ENCODE assay signal across 10 cellular contexts in the genomic region with DNA sequence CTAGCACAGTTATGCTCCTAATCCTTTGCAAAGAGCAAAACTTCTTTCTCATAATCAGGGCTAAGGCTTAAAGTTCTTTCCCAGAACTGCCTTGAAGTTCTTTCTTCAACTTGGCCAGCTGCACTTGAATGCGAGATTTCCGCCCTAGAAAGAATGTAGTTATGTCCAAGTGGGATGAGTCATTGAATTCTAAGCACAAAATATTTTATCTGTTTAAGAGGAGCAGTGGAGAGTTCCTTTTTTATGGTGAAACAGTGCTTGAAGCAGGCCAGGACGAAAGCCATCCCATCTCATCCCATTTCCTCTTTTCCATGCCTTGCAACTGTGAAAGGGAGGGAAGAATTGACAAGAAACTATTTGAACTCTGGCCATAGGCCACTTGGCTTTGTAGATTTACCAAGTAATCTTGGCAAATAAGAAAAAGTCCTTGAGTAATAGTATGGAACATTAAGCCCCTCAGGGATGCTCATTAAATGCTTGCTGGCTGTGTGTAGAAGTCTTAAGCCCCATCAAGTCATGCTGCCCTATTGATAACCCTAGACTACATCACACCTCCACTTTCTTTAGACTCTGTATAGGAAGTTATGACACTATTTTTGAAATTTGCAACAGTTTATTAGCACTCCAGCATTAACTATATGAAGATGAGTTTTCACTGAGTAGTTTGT.
DNase-seq lines count a peak whose midpoint lies in the region; ATAC-seq and TF ChIP-seq lines count a peak whose summit lies in the region.
"Had no signal": no experiment of that assay in that cellular context is flagged by ENCODE, and none has a peak within 500 bp of the region (broad histone marks: within the 10 kb centered on the region; RNA-seq: fewer than 3 reads in every experiment).

No MANE protein-coding gene starts in this region.

- POLR2A ChIA-PET in HEK293T (lab: Yijun Ruan, JAX): no interaction called here

- no peak for TF ChIP-seq CTCF in fibroblast of mammary gland (conservative IDR thresholded peaks at IDR 0.05; ENCODE audit: control insufficient read depth, insufficient read depth, low read depth, low read length)
- no peak for TF ChIP-seq CTCF in ovary (IDR thresholded peaks at IDR 0.05)

- ATAC-seq in left colon: no peak

- TF ChIP-seq EP300 in ovary (IDR thresholded peaks at IDR 0.05): no peak

- peaks cover 10% of the 10 kb centered on the region for H3K4me1 ChIP-seq in ovary (ENCODE audit: insufficient read depth)

- CTCF ChIA-PET in HEK293T (lab: Yijun Ruan, JAX): no interaction called here

- no peak overlapping the region for H3K27ac ChIP-seq in ovary

- intact Hi-C loops in ovary (cut with DNase I): no loop called here
- intact Hi-C loops in left colon (cut with DNase I, micrococcal nuclease): no loop called here

- no peaks in the 10 kb centered on the region for H3K36me3 ChIP-seq in ovary

- peak; percentile 74 to 81 for DNase-seq in AML-193 (lab: John Stamatoyannopoulos, UW)
- DNase-seq in RPMI8226: peak; percentile 10
- peak; percentile 91 for DNase-seq in fibroblast of mammary gland (ENCODE audit: low read depth)
- peak in 4 of 5 donors; percentile 26 to 58 (median 36) for DNase-seq in ovary
- DNase-seq in activated gamma-delta T cell (lab: John Stamatoyannopoulos, UW): no peak
- no peak for DNase-seq in HEK293T (ENCODE audit: extremely low spot score)
- DNase-seq in left colon: no peak
- no peak for DNase-seq in activated T-cell treated with anti-CD3 and anti-CD28 coated beads, Interleukin-2, amount 50 U/mL, for 1 hour
- DNase-seq: activated CD8-positive, alpha-beta memory T cell treated with anti-CD3 and anti-CD28 coated beads for 24 hours; effector memory CD4-positive, alpha-beta T cell had no signal

- H3K4me3 ChIP-seq in fibroblast of mammary gland (ENCODE audit: control insufficient read depth, low read depth, low read length) (no peak overlapping the region), ovary (no peak overlapping the region)

- H3K27me3 ChIP-seq in ovary: no peaks in the 10 kb centered on the region

- H3K9me3 ChIP-seq in ovary: no peaks in the 10 kb centered on the region

- no peak for TF ChIP-seq POLR2A in ovary (IDR thresholded peaks at IDR 0.05)

- 4 to 7% (median 5%) methylated on average over 3 of the region's 3 CpGs for WGBS in ovary, 3 donors

TF ChIP-seq in HEK293T, 16 proteins besides CTCF, POLR2A, EP300 and RAD21:
- TF ChIP-seq L3MBTL2 (conservative IDR thresholded peaks at IDR 0.05): no peak
- no peak for TF ChIP-seq BHLHE40 (IDR thresholded peaks at IDR 0.05; ENCODE audit: borderline replicate concordance)
- TF ChIP-seq TARDBP (IDR thresholded peaks at IDR 0.05): no peak
- no peak for TF ChIP-seq FOXA1 (IDR thresholded peaks at IDR 0.05)
- no peak for TF ChIP-seq NFRKB (IDR thresholded peaks at IDR 0.05)
- TF ChIP-seq ELF4 (IDR thresholded peaks at IDR 0.05): no peak
- TF ChIP-seq HDGF (IDR thresholded peaks at IDR 0.05; ENCODE audit: borderline replicate concordance): no peak
- no peak for TF ChIP-seq ARNT (IDR thresholded peaks at IDR 0.05)
- no peak for TF ChIP-seq FOXM1 (IDR thresholded peaks at IDR 0.05; ENCODE audit: borderline replicate concordance)
- no peak for TF ChIP-seq LEF1 (IDR thresholded peaks at IDR 0.05; ENCODE audit: borderline replicate concordance)
- TF ChIP-seq SP1 (IDR thresholded peaks at IDR 0.05): no peak
- no peak for TF ChIP-seq SUZ12 (IDR thresholded peaks at IDR 0.05)
- TF ChIP-seq, protein P1, sequence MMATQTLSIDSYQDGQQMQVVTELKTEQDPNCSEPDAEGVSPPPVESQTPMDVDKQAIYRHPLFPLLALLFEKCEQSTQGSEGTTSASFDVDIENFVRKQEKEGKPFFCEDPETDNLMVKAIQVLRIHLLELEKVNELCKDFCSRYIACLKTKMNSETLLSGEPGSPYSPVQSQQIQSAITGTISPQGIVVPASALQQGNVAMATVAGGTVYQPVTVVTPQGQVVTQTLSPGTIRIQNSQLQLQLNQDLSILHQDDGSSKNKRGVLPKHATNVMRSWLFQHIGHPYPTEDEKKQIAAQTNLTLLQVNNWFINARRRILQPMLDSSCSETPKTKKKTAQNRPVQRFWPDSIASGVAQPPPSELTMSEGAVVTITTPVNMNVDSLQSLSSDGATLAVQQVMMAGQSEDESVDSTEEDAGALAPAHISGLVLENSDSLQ (IDR thresholded peaks at IDR 0.05): no peak
- no peak for TF ChIP-seq FOXK2 (IDR thresholded peaks at IDR 0.05)
- TF ChIP-seq ZNF384 (IDR thresholded peaks at IDR 0.05): no peak
- no peak for TF ChIP-seq CTBP1 (IDR thresholded peaks at IDR 0.05; ENCODE audit: borderline replicate concordance)

Comparison
In these comparisons a context has a peak if more than half of its experiments do, and no peak if none do; other contexts are left out.
1. DNase-seq: peak in AML-193 (2 of 2), RPMI8226 (single experiment), fibroblast of mammary gland (single experiment) and ovary (4 of 5); none in activated gamma-delta T cell (single experiment), HEK293T (single experiment), left colon (0 of 2) and activated T-cell treated with anti-CD3 and anti-CD28 coated beads, Interleukin-2, amount 50 U/mL, for 1 hour (single experiment).